Comparison of ENCODE assay signal across 1 cellular context in the genomic region with DNA sequence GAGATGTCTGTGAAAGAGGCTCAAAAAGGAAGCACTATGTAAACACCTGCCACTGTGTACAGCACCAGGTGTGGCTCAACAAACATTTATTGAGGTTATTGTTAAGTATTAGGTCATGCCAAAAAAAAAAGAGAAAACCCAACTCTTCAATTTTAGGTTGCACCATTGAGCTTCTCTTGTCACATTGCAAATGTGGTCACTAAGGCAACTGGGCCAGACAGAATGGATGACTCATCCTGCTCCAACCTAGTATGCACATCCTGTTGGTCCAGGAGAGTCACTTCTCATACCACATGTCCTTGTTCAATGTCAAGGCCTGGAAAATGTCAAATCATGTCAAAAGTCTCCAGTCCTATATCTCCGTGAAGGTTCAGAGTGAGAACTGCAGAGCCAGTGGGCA.
TF ChIP-seq lines count a peak whose summit lies in the region.

No MANE protein-coding gene starts in this region.

TF ChIP-seq in IMR-90, 13 proteins besides CTCF, POLR2A, EP300 and RAD21 (continued from another document):
- TF ChIP-seq SMC3 (IDR thresholded peaks at IDR 0.05; ENCODE audit: low read depth, low read length) = no peak
- peak; percentile 2; the same call in 1 of the 2 replicates for TF ChIP-seq USF2 (IDR thresholded peaks at IDR 0.05; ENCODE audit: low read depth, low read length)
- TF ChIP-seq CHD1 (IDR thresholded peaks at IDR 0.05; ENCODE audit: low read depth, low read length) = no peak
- TF ChIP-seq ELK1 (IDR thresholded peaks at IDR 0.05; ENCODE audit: borderline replicate concordance, low read depth, low read length) = no peak
- TF ChIP-seq MAFK (IDR thresholded peaks at IDR 0.05; ENCODE audit: low read depth, low read length) = no peak
- no peak for TF ChIP-seq MAZ (IDR thresholded peaks at IDR 0.05; ENCODE audit: borderline replicate concordance, low read depth, low read length)
- peak; percentile 98 for TF ChIP-seq FOS (IDR thresholded peaks at IDR 0.05; ENCODE audit: low read depth, low read length)
- no peak for TF ChIP-seq RCOR1 (IDR thresholded peaks at IDR 0.05; ENCODE audit: insufficient replicate concordance, low read length)
- TF ChIP-seq BHLHE40 (IDR thresholded peaks at IDR 0.05; ENCODE audit: low read depth, low read length) = peak; percentile 41; the same call in 1 of the 2 replicates
- TF ChIP-seq NFE2L2 (IDR thresholded peaks at IDR 0.05; ENCODE audit: low read depth, low read length) = no peak
- TF ChIP-seq MXI1 (IDR thresholded peaks at IDR 0.05; ENCODE audit: borderline replicate concordance, low read depth, low read length) = peak; percentile 66; the same call in 1 of the 2 replicates
